19 cellular contexts compared by ENCODE assay signal in genomic region chr6:35168461-35168861, GRCh38. TPM values are rescaled to one million over a fixed set of nuclear protein-coding genes. Genes with fewer than 3 reads are reported as not detected.
"Had no signal": no experiment of that assay in that cellular context is flagged by ENCODE, and none has a peak within 500 bp of the region (broad histone marks: within the 10 kb centered on the region; RNA-seq: fewer than 3 reads in every experiment).

No MANE protein-coding gene starts in this region.

- H3K4me1 ChIP-seq: gastrocnemius medialis, psoas muscle, testis, vagina had no signal

- H3K36me3 ChIP-seq: ascending aorta, colonic mucosa, gastrocnemius medialis, vagina had no signal

- H3K27ac ChIP-seq: ascending aorta, colonic mucosa, gastrocnemius medialis, hepatocyte, psoas muscle, testis, vagina had no signal

- ATAC-seq: activated CD8-positive, alpha-beta T cell treated with anti-CD3 and anti-CD28 coated beads, Interleukin-2, amount 10 ng/mL, durations not matched to agents 7 days and 5 days; activated naive CD8-positive, alpha-beta T cell treated with anti-CD3 and anti-CD28 coated beads, Interleukin-2, amount 50 U/mL, for 24 hours; gastrocnemius medialis; naive thymus-derived CD4-positive, alpha-beta T cell; psoas muscle; stimulated activated naive CD8-positive, alpha-beta T cell treated with anti-CD3 and anti-CD28 coated beads, Interleukin-15, amount 100 ng/mL, for 72 hours had no signal

- H3K9me3 ChIP-seq: ascending aorta, colonic mucosa, gastrocnemius medialis, psoas muscle, testis, vagina had no signal

- H3K27me3 ChIP-seq: ascending aorta, colonic mucosa, gastrocnemius medialis, hepatocyte, testis, vagina had no signal

- H3K4me3 ChIP-seq: ascending aorta, colonic mucosa, gastrocnemius medialis, hepatocyte, lung, psoas muscle, testis, vagina had no signal

- DNase-seq: activated CD4-positive, alpha-beta T cell treated with anti-CD3 and anti-CD28 coated beads for 4 hours; activated CD8-positive, alpha-beta memory T cell treated with anti-CD3 and anti-CD28 coated beads, Interleukin-2, amount 50 U/mL, for 48 hours; activated CD8-positive, alpha-beta T cell treated with anti-CD3 and anti-CD28 coated beads, Interleukin-2, amount 10 ng/mL, durations not matched to agents 7 days and 5 days; activated naive CD8-positive, alpha-beta T cell treated with anti-CD3 and anti-CD28 coated beads, Interleukin-2, amount 50 U/mL, for 24 hours; caudate nucleus; colonic mucosa; gastrocnemius medialis; naive thymus-derived CD4-positive, alpha-beta T cell; psoas muscle; stimulated activated CD4-positive, alpha-beta T cell treated with anti-CD3 and anti-CD28 coated beads, Interleukin-4, amount 100 ng/mL, for 1 hour; stimulated activated naive CD8-positive, alpha-beta T cell treated with anti-CD3 and anti-CD28 coated beads, Interleukin-15, amount 100 ng/mL, for 72 hours; testis had no signal

RNA-seq across cellular contexts. Expression of gene TCP11, which starts 27.3 kb away (rescaled TPM):
- total RNA-seq: activated CD8-positive, alpha-beta T cell treated with anti-CD3 and anti-CD28 coated beads, Interleukin-2, amount 10 ng/mL, durations not matched to agents 7 days and 5 days; colonic mucosa; hepatocyte; kidney epithelial cell; mononuclear cell; naive thymus-derived CD4-positive, alpha-beta T cell; omental fat pad; psoas muscle; vagina had no signal
- polyA plus RNA-seq: hepatocyte; naive thymus-derived CD4-positive, alpha-beta T cell had no signal

RNA-seq across cellular contexts. Expression of gene SCUBE3, which starts 45.3 kb away (rescaled TPM):
- total RNA-seq: mononuclear cell; naive thymus-derived CD4-positive, alpha-beta T cell had no signal
